ENCODE assay signal across 1 cellular context in genomic region chr5:138467711-138468132, GRCh38.
TF ChIP-seq lines count a peak whose summit lies in the region.

No MANE protein-coding gene starts in this region.

TF ChIP-seq in H1, 55 proteins besides CTCF, POLR2A, EP300 and RAD21:
- TF ChIP-seq CHD7 (IDR thresholded peaks at IDR 0.05; ENCODE audit: insufficient replicate concordance, low read length): peak; percentile 66
- peak; percentile 95 for TF ChIP-seq TAF7 (optimal IDR thresholded peaks at IDR 0.05; ENCODE audit: borderline replicate concordance, low read depth, low read length)
- TF ChIP-seq POLR2AphosphoS5 (IDR thresholded peaks at IDR 0.05; ENCODE audit: low read depth, low read length): peak; percentile 93
- no peak for TF ChIP-seq RXRA (IDR thresholded peaks at IDR 0.05; ENCODE audit: insufficient read depth, low read depth, low read length)
- TF ChIP-seq ZNF274 (IDR thresholded peaks at IDR 0.05; ENCODE audit: borderline replicate concordance, extremely low read depth, low read length): no peak
- peak; percentile 48; the same call in 1 of the 2 replicates for TF ChIP-seq CHD2 (IDR thresholded peaks at IDR 0.05; ENCODE audit: low read length)
- peak; percentile 29; the same call in 1 of the 2 replicates for TF ChIP-seq USF2 (IDR thresholded peaks at IDR 0.05; ENCODE audit: low read length)
